12 cellular contexts compared by ENCODE assay signal in genomic region chr15:58522391-58522790, GRCh38.
DNase-seq lines count a peak whose midpoint lies in the region; ATAC-seq and TF ChIP-seq lines count a peak whose summit lies in the region.
"Had no signal": no experiment of that assay in that cellular context is flagged by ENCODE, and none has a peak within 500 bp of the region (broad histone marks: within the 10 kb centered on the region; RNA-seq: fewer than 3 reads in every experiment).

No MANE protein-coding gene starts in this region.

- H3K4me1 ChIP-seq in neural progenitor cell (peaks cover 14% of the 10 kb centered on the region), aorta (ENCODE audit: control insufficient read depth in 1 of 2, insufficient read depth in 2 of 2, low read length in 2 of 2) (peaks cover 4 to 14% of the 10 kb centered on the region in 2 donors)

- H3K4me2 ChIP-seq in neural progenitor cell, result no peak overlapping the region

- H3K4me3 ChIP-seq in neural progenitor cell, result no peak overlapping the region
- no peak overlapping the region for H3K4me3 ChIP-seq in aorta (ENCODE audit: low read length in 2 of 2)
- H3K4me3 ChIP-seq: adrenal gland, SK-N-MC had no signal

- no peak for TF ChIP-seq CTCF in neural progenitor cell (IDR thresholded peaks at IDR 0.05)

- no peak for ATAC-seq in activated naive CD4-positive, alpha-beta T cell treated with anti-CD3 and anti-CD28 coated beads, Interleukin-2, amount 50 U/mL, for 72 hours
- ATAC-seq in aorta (ENCODE audit: low FRiP score) (peak; percentile 85), HG02610 (IDR thresholded peaks at IDR 0.05; ENCODE audit: unreplicated experiment) (no peak), GM21786 (IDR thresholded peaks at IDR 0.05; ENCODE audit: unreplicated experiment) (no peak)

- H3K36me3 Mint-ChIP-seq in activated naive CD4-positive, alpha-beta T cell treated with anti-CD3 and anti-CD28 coated beads, Interleukin-2, amount 50 U/mL, for 72 hours, result no peaks in the 10 kb centered on the region
- no peaks in the 10 kb centered on the region for H3K36me3 Mint-ChIP-seq in neural progenitor cell
- no peaks in the 10 kb centered on the region for H3K36me3 Mint-ChIP-seq in activated CD4-positive, alpha-beta memory T cell treated with anti-CD3 and anti-CD28 coated beads for 36 hours

- CTCF ChIA-PET in activated CD4-positive, alpha-beta memory T cell treated with anti-CD3 and anti-CD28 coated beads for 36 hours (lab: Charles Lee), result no interaction called here

- H3K79me2 ChIP-seq in neural progenitor cell (ENCODE audit: low read depth), result no peaks in the 10 kb centered on the region

- H3K9me3 ChIP-seq in neural progenitor cell (ENCODE audit: low read depth) (no peaks in the 10 kb centered on the region), aorta (ENCODE audit: control insufficient read depth, low read length) (no peaks in the 10 kb centered on the region)
- H3K9me3 ChIP-seq: adrenal gland had no signal

- peak overlapping the region; percentile 44 for H3K4me3 Mint-ChIP-seq in neural progenitor cell
- H3K4me3 Mint-ChIP-seq in activated CD4-positive, alpha-beta memory T cell treated with anti-CD3 and anti-CD28 coated beads for 36 hours, result no peak overlapping the region
- H3K4me3 Mint-ChIP-seq: activated CD4-positive, alpha-beta T cell treated with anti-CD3 and anti-CD28 coated beads, Interleukin-2, amount 10 ng/mL, durations not matched to agents 24 days and 14 days had no signal

- DNase-seq in activated naive CD4-positive, alpha-beta T cell treated with anti-CD3 and anti-CD28 coated beads, Interleukin-2, amount 50 U/mL, for 72 hours (ENCODE audit: low spot score in 2 of 2), result no peak
- DNase-seq in activated naive CD4-positive, alpha-beta T cell (lab: John Stamatoyannopoulos, UW), result no peak
- DNase-seq in globus pallidus (ENCODE audit: low spot score), result peak; percentile 85
- DNase-seq in neural progenitor cell (ENCODE audit: low spot score), result no peak
- DNase-seq in aorta, result peak; percentile 73 to 85
- no peak for DNase-seq in activated CD4-positive, alpha-beta memory T cell treated with anti-CD3 and anti-CD28 coated beads for 36 hours
- DNase-seq: activated CD4-positive, alpha-beta T cell treated with anti-CD3 and anti-CD28 coated beads, Interleukin-2, amount 10 ng/mL, durations not matched to agents 24 days and 14 days; NCI-H510A treated with DMSO at 0.1 percent for 48 hours had no signal

- H3F3A ChIP-seq in neural progenitor cell (ENCODE audit: low read depth), result no peaks in the 10 kb centered on the region

- intact Hi-C loops in aorta (cut with DNase I), result loop anchor here in 1 of 2 donors (10.0 kb wide), 1 partner anchor 222 kb away; the partner anchor contains the start of gene ADAM10
- intact Hi-C loops in activated CD4-positive, alpha-beta memory T cell treated with anti-CD3 and anti-CD28 coated beads for 36 hours (cut with micrococcal nuclease), result no loop called here

- H4K20me1 ChIP-seq in neural progenitor cell (ENCODE audit: low read depth), result no peaks in the 10 kb centered on the region

- peaks cover 17% of the 10 kb centered on the region for H3K27me3 Mint-ChIP-seq in neural progenitor cell (ENCODE audit: insufficient read depth, low read depth)
- H3K27me3 Mint-ChIP-seq in activated CD4-positive, alpha-beta memory T cell treated with anti-CD3 and anti-CD28 coated beads for 36 hours, result no peaks in the 10 kb centered on the region
- H3K27me3 Mint-ChIP-seq: activated CD4-positive, alpha-beta T cell treated with anti-CD3 and anti-CD28 coated beads, Interleukin-2, amount 10 ng/mL, durations not matched to agents 24 days and 14 days had no signal

- H3K27me3 ChIP-seq in neural progenitor cell, result no peaks in the 10 kb centered on the region
- H3K27me3 ChIP-seq in aorta (ENCODE audit: control insufficient read depth in 1 of 2, insufficient read depth in 2 of 2, low read length in 1 of 2), result no peaks in the 10 kb centered on the region
- H3K27me3 ChIP-seq: adrenal gland had no signal

- H3K36me3 ChIP-seq in neural progenitor cell (no peaks in the 10 kb centered on the region), aorta (ENCODE audit: control insufficient read depth in 1 of 2, insufficient read depth in 2 of 2, low read length in 1 of 2) (no peaks in the 10 kb centered on the region)
- H3K36me3 ChIP-seq: adrenal gland had no signal

- H3K4me1 Mint-ChIP-seq in neural progenitor cell, result peaks cover 42% of the 10 kb centered on the region
- H3K4me1 Mint-ChIP-seq in activated CD4-positive, alpha-beta memory T cell treated with anti-CD3 and anti-CD28 coated beads for 36 hours (ENCODE audit: low read depth), result peaks cover 9% of the 10 kb centered on the region

- POLR2A ChIA-PET in activated CD4-positive, alpha-beta memory T cell treated with anti-CD3 and anti-CD28 coated beads for 36 hours (lab: Charles Lee), result no interaction called here

- H3K27ac Mint-ChIP-seq in activated naive CD4-positive, alpha-beta T cell treated with anti-CD3 and anti-CD28 coated beads, Interleukin-2, amount 50 U/mL, for 72 hours, result peak overlapping the region; percentile 25 to 28
- peak overlapping the region; percentile 88 for H3K27ac Mint-ChIP-seq in neural progenitor cell
- H3K27ac Mint-ChIP-seq in activated CD4-positive, alpha-beta memory T cell treated with anti-CD3 and anti-CD28 coated beads for 36 hours, result no peak overlapping the region
- H3K27ac Mint-ChIP-seq: activated CD4-positive, alpha-beta T cell treated with anti-CD3 and anti-CD28 coated beads, Interleukin-2, amount 10 ng/mL, durations not matched to agents 24 days and 14 days had no signal

- no peak overlapping the region for H3K9ac ChIP-seq in neural progenitor cell

- H3K27ac ChIP-seq in neural progenitor cell, result no peak overlapping the region
- peak overlapping the region; percentile 28 to 94 for H3K27ac ChIP-seq in aorta (ENCODE audit: low read depth in 1 of 2, low read length in 2 of 2)
- H3K27ac ChIP-seq: adrenal gland, SK-N-MC had no signal

- H3K9me3 Mint-ChIP-seq in activated naive CD4-positive, alpha-beta T cell treated with anti-CD3 and anti-CD28 coated beads, Interleukin-2, amount 50 U/mL, for 72 hours, result no peaks in the 10 kb centered on the region
- no peaks in the 10 kb centered on the region for H3K9me3 Mint-ChIP-seq in neural progenitor cell
- H3K9me3 Mint-ChIP-seq in activated CD4-positive, alpha-beta memory T cell treated with anti-CD3 and anti-CD28 coated beads for 36 hours, result no peaks in the 10 kb centered on the region
- H3K9me3 Mint-ChIP-seq: activated CD4-positive, alpha-beta T cell treated with anti-CD3 and anti-CD28 coated beads, Interleukin-2, amount 10 ng/mL, durations not matched to agents 24 days and 14 days had no signal

- WGBS in aorta, 2 donors, result 3 to 5% methylated on average over 9 of the region's 9 CpGs

- no peak overlapping the region for H2AFZ ChIP-seq in neural progenitor cell (replicated peaks)

Comparison
In these comparisons a context has a peak if more than half of its experiments do, and no peak if none do; other contexts are left out.
1. DNase-seq: peak in globus pallidus (single experiment) and aorta (2 of 2); none in activated naive CD4-positive, alpha-beta T cell treated with anti-CD3 and anti-CD28 coated beads, Interleukin-2, amount 50 U/mL, for 72 hours (0 of 2), activated naive CD4-positive, alpha-beta T cell (0 of 4), neural progenitor cell (single experiment) and activated CD4-positive, alpha-beta memory T cell treated with anti-CD3 and anti-CD28 coated beads for 36 hours (single experiment).